Comparison of ENCODE assay signal across 16 cellular contexts in genomic region chr15:38687340-38687739, GRCh38.
A peak's percentile ranks its signal among the peaks of the same experiment; 100 is the strongest.
DNase-seq lines count a peak whose midpoint lies in the region; ATAC-seq and TF ChIP-seq lines count a peak whose summit lies in the region.
"Had no signal": no experiment of that assay in that cellular context is flagged by ENCODE, and none has a peak within 500 bp of the region (broad histone marks: within the 10 kb centered on the region; RNA-seq: fewer than 3 reads in every experiment).

No MANE protein-coding gene starts in this region.

- no peak for TF ChIP-seq CTCF in GM10266 (IDR thresholded peaks at IDR 0.05; ENCODE audit: control insufficient read depth, insufficient read depth, low read depth, missing control alignments)

- CTCF ChIA-PET in activated CD4-positive, alpha-beta memory T cell treated with anti-CD3 and anti-CD28 coated beads, Interleukin-2, amount 10 ng/mL, durations not matched to agents 7 days and 5 days (lab: Charles Lee), result interaction anchor here (1.2 to 20.0 kb wide), 12 partner anchors 11 to 247 kb away, joined by 3 to 731 read pairs (median 22); partner anchors contain the start of genes FAM98B and RASGRP1

- H3K4me1 Mint-ChIP-seq in activated CD4-positive, alpha-beta memory T cell treated with anti-CD3 and anti-CD28 coated beads, Interleukin-2, amount 10 ng/mL, durations not matched to agents 7 days and 5 days, result peaks cover 98% of the 10 kb centered on the region
- H3K4me1 Mint-ChIP-seq in effector memory CD8-positive, alpha-beta T cell (ENCODE audit: low read depth in 2 of 2), result peaks cover 69 to 73% of the 10 kb centered on the region in 2 donors
- H3K4me1 Mint-ChIP-seq in stimulated activated memory B cell treated with anti-CD40 and anti-IgM and Interleukin-4, amounts not matched to agents 10 μg/mL and 1 μg/mL and 100 μg/mL, for 72 hours, result peaks cover 14% of the 10 kb centered on the region

- POLR2A ChIA-PET in activated CD4-positive, alpha-beta memory T cell treated with anti-CD3 and anti-CD28 coated beads, Interleukin-2, amount 10 ng/mL, durations not matched to agents 7 days and 5 days (lab: Charles Lee), result interaction anchor here (0.6 to 18.4 kb wide), 15 partner anchors 11 to 233 kb away, joined by 3 to 1063 read pairs (median 13); partner anchors contain the start of genes FAM98B and RASGRP1

- no peaks in the 10 kb centered on the region for H3K27me3 Mint-ChIP-seq in activated CD4-positive, alpha-beta memory T cell treated with anti-CD3 and anti-CD28 coated beads, Interleukin-2, amount 10 ng/mL, durations not matched to agents 7 days and 5 days
- no peaks in the 10 kb centered on the region for H3K27me3 Mint-ChIP-seq in effector memory CD8-positive, alpha-beta T cell
- no peaks in the 10 kb centered on the region for H3K27me3 Mint-ChIP-seq in stimulated activated memory B cell treated with anti-CD40 and anti-IgM and Interleukin-4, amounts not matched to agents 10 μg/mL and 1 μg/mL and 100 μg/mL, for 72 hours

- H3K4me3 Mint-ChIP-seq in activated CD4-positive, alpha-beta memory T cell treated with anti-CD3 and anti-CD28 coated beads, Interleukin-2, amount 10 ng/mL, durations not matched to agents 7 days and 5 days, result no peak overlapping the region
- H3K4me3 Mint-ChIP-seq in effector memory CD8-positive, alpha-beta T cell, result peak overlapping the region; percentile 1 to 2
- H3K4me3 Mint-ChIP-seq in stimulated activated memory B cell treated with anti-CD40 and anti-IgM and Interleukin-4, amounts not matched to agents 10 μg/mL and 1 μg/mL and 100 μg/mL, for 72 hours, result no peak overlapping the region

- no peaks in the 10 kb centered on the region for H3K9me3 Mint-ChIP-seq in activated CD4-positive, alpha-beta memory T cell treated with anti-CD3 and anti-CD28 coated beads, Interleukin-2, amount 10 ng/mL, durations not matched to agents 7 days and 5 days
- H3K9me3 Mint-ChIP-seq in effector memory CD8-positive, alpha-beta T cell, result no peaks in the 10 kb centered on the region
- H3K9me3 Mint-ChIP-seq in stimulated activated memory B cell treated with anti-CD40 and anti-IgM and Interleukin-4, amounts not matched to agents 10 μg/mL and 1 μg/mL and 100 μg/mL, for 72 hours, result no peaks in the 10 kb centered on the region

- H3K36me3 Mint-ChIP-seq in activated CD4-positive, alpha-beta memory T cell treated with anti-CD3 and anti-CD28 coated beads, Interleukin-2, amount 10 ng/mL, durations not matched to agents 7 days and 5 days (ENCODE audit: low read depth), result no peaks in the 10 kb centered on the region
- peaks cover 2% of the 10 kb centered on the region for H3K36me3 Mint-ChIP-seq in effector memory CD8-positive, alpha-beta T cell (ENCODE audit: insufficient read depth)
- H3K36me3 Mint-ChIP-seq in stimulated activated memory B cell treated with anti-CD40 and anti-IgM and Interleukin-4, amounts not matched to agents 10 μg/mL and 1 μg/mL and 100 μg/mL, for 72 hours, result no peaks in the 10 kb centered on the region

- peak overlapping the region; percentile 99 for H3K27ac Mint-ChIP-seq in activated CD4-positive, alpha-beta memory T cell treated with anti-CD3 and anti-CD28 coated beads, Interleukin-2, amount 10 ng/mL, durations not matched to agents 7 days and 5 days
- peak overlapping the region; percentile 51 to 92 for H3K27ac Mint-ChIP-seq in effector memory CD8-positive, alpha-beta T cell
- H3K27ac Mint-ChIP-seq in stimulated activated memory B cell treated with anti-CD40 and anti-IgM and Interleukin-4, amounts not matched to agents 10 μg/mL and 1 μg/mL and 100 μg/mL, for 72 hours, result no peak overlapping the region

- DNase-seq in AG20443 (ENCODE audit: low spot score) (peak; percentile 34), EH (ENCODE audit: low read depth) (peak; percentile 78), GM10266 (ENCODE audit: extremely low spot score) (no peak), COLO829 (ENCODE audit: low spot score) (no peak)
- DNase-seq in activated CD4-positive, alpha-beta memory T cell treated with anti-CD3 and anti-CD28 coated beads, Interleukin-2, amount 10 ng/mL, durations not matched to agents 7 days and 5 days, result no peak
- DNase-seq in effector memory CD8-positive, alpha-beta T cell, result no peak
- DNase-seq: aorta; Kasumi-1; mesendoderm; NCI-H1105; NCI-H748 treated with DMSO at 0.1 percent for 48 hours; PC-3; stimulated activated CD4-positive, alpha-beta T cell treated with anti-CD3 and anti-CD28 coated beads, Interleukin-4, amount 100 ng/mL, for 1 hour had no signal

- no peak for ATAC-seq in effector memory CD8-positive, alpha-beta T cell (replicated peaks)
- ATAC-seq in stimulated activated memory B cell treated with anti-CD40 and anti-IgM and Interleukin-4, amounts not matched to agents 10 μg/mL and 1 μg/mL and 100 μg/mL, for 72 hours, result no peak
- no peak for ATAC-seq in GM21825 (IDR thresholded peaks at IDR 0.05; ENCODE audit: unreplicated experiment)
- ATAC-seq: activated CD4-positive, CD25-positive, alpha-beta regulatory T cell treated with anti-CD3 and anti-CD28 coated beads, Interleukin-2, amount 50 U/mL, for 24 hours; PC-3 had no signal

Comparison
In these comparisons a context has a peak if more than half of its experiments do, and no peak if none do; other contexts are left out.
1. DNase-seq: peak in AG20443 (single experiment) and EH (single experiment); none in activated CD4-positive, alpha-beta memory T cell treated with anti-CD3 and anti-CD28 coated beads, Interleukin-2, amount 10 ng/mL, durations not matched to agents 7 days and 5 days (single experiment), effector memory CD8-positive, alpha-beta T cell (0 of 3), GM10266 (single experiment) and COLO829 (single experiment).
2. H3K4me3 Mint-ChIP-seq: peak in effector memory CD8-positive, alpha-beta T cell (2 of 2); none in activated CD4-positive, alpha-beta memory T cell treated with anti-CD3 and anti-CD28 coated beads, Interleukin-2, amount 10 ng/mL, durations not matched to agents 7 days and 5 days (single experiment) and stimulated activated memory B cell treated with anti-CD40 and anti-IgM and Interleukin-4, amounts not matched to agents 10 μg/mL and 1 μg/mL and 100 μg/mL, for 72 hours (single experiment).